In the genomic region with DNA sequence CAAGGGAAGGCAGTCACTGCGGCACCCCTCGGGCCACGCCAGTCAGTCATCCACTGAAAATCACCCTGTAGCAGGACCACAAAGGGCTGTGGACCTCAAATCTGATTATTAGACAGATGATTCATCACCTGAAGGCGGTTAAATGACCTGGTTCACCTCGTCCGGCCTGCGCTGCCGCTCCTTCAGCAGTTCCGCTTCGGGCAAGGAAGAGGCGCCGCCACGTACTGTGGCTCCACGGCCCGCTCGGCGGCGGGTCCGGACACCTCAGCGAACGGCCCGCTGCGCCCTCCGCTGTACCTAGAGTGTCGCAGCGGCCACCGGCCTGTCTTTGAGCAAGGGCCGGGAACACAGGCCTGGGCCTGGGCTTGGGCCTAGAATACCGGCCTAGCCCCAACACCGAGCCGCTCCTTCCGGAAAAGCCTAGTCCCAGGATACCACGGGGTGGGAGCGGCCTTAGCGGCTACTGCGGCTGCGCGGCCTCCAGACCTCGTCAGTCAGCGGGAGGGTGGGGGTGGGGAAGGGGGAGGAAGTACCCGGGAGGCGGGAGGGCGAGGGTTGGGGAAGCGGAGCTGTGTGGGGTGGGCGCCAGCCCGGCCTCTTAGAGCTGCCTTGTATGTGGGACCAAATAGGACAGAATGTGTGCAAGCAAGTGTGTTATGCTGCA, we compare ENCODE assay signal across 1 cellular context.
TF ChIP-seq lines count a peak whose summit lies in the region.

TSS of gene KLHL9 (minus strand) at position 436 of the 664 bp plus-strand sequence. CDS start 545 bp downstream, outside the sequence.

TF ChIP-seq in HepG2, 621 proteins besides CTCF, POLR2A, EP300 and RAD21 (continued from another document and continues in another):
- TF ChIP-seq ZNF746 (CRISPR knock-in tag; IDR thresholded peaks at IDR 0.05) (no peak; the same call in 1 of the 2 replicates), ZNF350 (CRISPR knock-in tag; IDR thresholded peaks at IDR 0.05; ENCODE audit: borderline replicate concordance, low read depth) (peak; percentile 71; the same call in 1 of the 2 replicates), ZNF33B (CRISPR knock-in tag; IDR thresholded peaks at IDR 0.05) (peak; percentile 63; the same call in 1 of the 2 replicates), RNF2 (conservative IDR thresholded peaks at IDR 0.05; ENCODE audit: low read depth) (0 out of 2 replicates have a peak, but pooled peaks have one; percentile 68), CCDC6 (CRISPR knock-in tag; IDR thresholded peaks at IDR 0.05) (0 out of 2 replicates have a peak, but pooled peaks have one; percentile 25), FOXJ3 (CRISPR knock-in tag; IDR thresholded peaks at IDR 0.05; ENCODE audit: borderline replicate concordance) (peak; percentile 49; the same call in 1 of the 2 replicates), ZBTB20 (CRISPR knock-in tag; IDR thresholded peaks at IDR 0.05; ENCODE audit: borderline replicate concordance, low read depth) (peak; percentile 58; the same call in 1 of the 2 replicates), KDM4B (CRISPR knock-in tag; IDR thresholded peaks at IDR 0.05) (peak; percentile 34; the same call in 1 of the 2 replicates), MXD3 (CRISPR knock-in tag; IDR thresholded peaks at IDR 0.05) (peak; percentile 78), ZNF605 (CRISPR knock-in tag; IDR thresholded peaks at IDR 0.05) (peak; percentile 74), ZBTB26 (CRISPR knock-in tag; IDR thresholded peaks at IDR 0.05; ENCODE audit: borderline replicate concordance) (peak; percentile 40; the same call in 1 of the 2 replicates), HMGXB4 (CRISPR knock-in tag; IDR thresholded peaks at IDR 0.05; ENCODE audit: borderline replicate concordance in 1 of 2, low read depth in 1 of 2) (peak; percentile 92 to 96; a peak in 3 of 4 replicates), ZNF557 (CRISPR knock-in tag; IDR thresholded peaks at IDR 0.05) (no peak), ZMAT5 (CRISPR knock-in tag; IDR thresholded peaks at IDR 0.05; ENCODE audit: borderline replicate concordance, low read depth) (no peak), BRCA1 (CRISPR knock-in tag; IDR thresholded peaks at IDR 0.05) (0 out of 2 replicates have a peak, but pooled peaks have one; percentile 82), YEATS4 (CRISPR knock-in tag; IDR thresholded peaks at IDR 0.05; ENCODE audit: borderline replicate concordance) (peak; percentile 89), MEF2D (CRISPR knock-in tag; IDR thresholded peaks at IDR 0.05) (peak; percentile 80), ZHX2 (IDR thresholded peaks at IDR 0.05; ENCODE audit: low read depth) (no peak), ZHX2 (CRISPR knock-in tag; IDR thresholded peaks at IDR 0.05; ENCODE audit: borderline replicate concordance) (peak; percentile 54; the same call in 1 of the 2 replicates), LCORL (IDR thresholded peaks at IDR 0.05) (peak; percentile 88), LCORL (CRISPR knock-in tag; IDR thresholded peaks at IDR 0.05) (no peak), ZNF20 (CRISPR knock-in tag; IDR thresholded peaks at IDR 0.05) (no peak), ZNF598 (CRISPR knock-in tag; IDR thresholded peaks at IDR 0.05; ENCODE audit: borderline replicate concordance) (peak; percentile 91), ZBTB40 (IDR thresholded peaks at IDR 0.05) (no peak), ZBTB40 (CRISPR knock-in tag; IDR thresholded peaks at IDR 0.05) (0 out of 2 replicates have a peak, but pooled peaks have one; percentile 47), GLI4 (CRISPR knock-in tag; IDR thresholded peaks at IDR 0.05; ENCODE audit: borderline replicate concordance) (peak; percentile 90; the same call in 1 of the 2 replicates), KLF12 (CRISPR knock-in tag; IDR thresholded peaks at IDR 0.05; ENCODE audit: borderline replicate concordance) (0 out of 2 replicates have a peak, but pooled peaks have one; percentile 64), GZF1 (CRISPR knock-in tag; IDR thresholded peaks at IDR 0.05) (0 out of 2 replicates have a peak, but pooled peaks have one; percentile 28), ZNF484 (CRISPR knock-in tag; IDR thresholded peaks at IDR 0.05; ENCODE audit: borderline replicate concordance, low read depth) (0 out of 2 replicates have a peak, but pooled peaks have one; percentile 64), MXD4 (CRISPR knock-in tag; IDR thresholded peaks at IDR 0.05) (peak; percentile 63; the same call in 1 of the 2 replicates), LBX2 (CRISPR knock-in tag; IDR thresholded peaks at IDR 0.05; ENCODE audit: borderline replicate concordance) (peak; percentile 75; the same call in 1 of the 2 replicates)
- TF ChIP-seq, protein P1, sequence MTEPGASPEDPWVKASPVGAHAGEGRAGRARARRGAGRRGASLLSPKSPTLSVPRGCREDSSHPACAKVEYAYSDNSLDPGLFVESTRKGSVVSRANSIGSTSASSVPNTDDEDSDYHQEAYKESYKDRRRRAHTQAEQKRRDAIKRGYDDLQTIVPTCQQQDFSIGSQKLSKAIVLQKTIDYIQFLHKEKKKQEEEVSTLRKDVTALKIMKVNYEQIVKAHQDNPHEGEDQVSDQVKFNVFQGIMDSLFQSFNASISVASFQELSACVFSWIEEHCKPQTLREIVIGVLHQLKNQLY (CRISPR knock-in tag; IDR thresholded peaks at IDR 0.05): no peak
